ENCODE assay signal across 8 cellular contexts in the genomic region with DNA sequence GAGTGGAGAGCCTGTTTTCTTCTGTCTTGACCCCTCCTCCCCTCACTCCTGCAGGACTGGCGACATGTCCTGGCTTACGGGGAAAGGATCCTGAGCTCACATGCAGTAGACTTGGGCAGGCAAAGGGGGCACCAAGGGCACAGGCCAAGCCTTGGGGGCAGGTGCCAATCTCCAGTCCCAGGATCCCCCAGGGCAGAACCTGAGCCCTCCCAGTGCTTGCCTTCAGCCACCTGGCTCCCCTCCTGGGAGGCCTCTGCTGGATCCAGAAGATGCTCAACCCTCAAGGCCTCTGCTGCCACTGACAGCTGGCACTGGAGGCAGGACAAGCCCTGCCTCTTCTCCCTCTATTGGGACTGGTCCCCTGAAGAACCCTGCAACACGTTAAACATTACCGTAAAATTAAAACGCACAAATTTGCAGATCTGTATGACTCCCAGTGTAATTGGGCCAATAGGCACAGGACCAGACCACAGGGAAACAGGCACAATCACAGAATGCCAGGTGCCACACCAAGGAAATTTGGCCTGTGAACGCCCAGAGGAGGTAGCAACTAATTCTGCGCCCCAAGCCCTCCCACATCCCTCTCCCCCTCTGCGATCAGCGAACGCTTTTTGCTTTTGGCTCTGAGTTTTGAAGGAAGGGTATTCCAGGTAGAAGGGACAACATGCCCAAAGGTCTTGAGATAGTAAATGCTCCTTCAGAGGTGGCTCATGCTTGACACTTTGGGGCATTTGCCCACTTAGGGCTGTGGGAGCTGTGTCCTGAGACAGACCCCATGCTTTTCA. TPM values are rescaled to one million over a fixed set of nuclear protein-coding genes. Genes with fewer than 3 reads are reported as not detected.
A peak's percentile ranks its signal among the peaks of the same experiment; 100 is the strongest.
DNase-seq lines count a peak whose midpoint lies in the region; ATAC-seq and TF ChIP-seq lines count a peak whose summit lies in the region.

No MANE protein-coding gene starts in this region.

- TF ChIP-seq CTCF in right atrium auricular region (IDR thresholded peaks at IDR 0.05) (no peak), brain microvascular endothelial cell (IDR thresholded peaks at IDR 0.05; ENCODE audit: low read depth, low read length, missing control alignments) (no peak), vagina (IDR thresholded peaks at IDR 0.05) (no peak)

- 75 to 100% methylated on average over 4 of the region's 10 CpGs for WGBS in mesodermal cell (ENCODE audit: insufficient coverage in 2 of 2), 2 experiments

- H3K27me3 ChIP-seq in right atrium auricular region, result no peaks in the 10 kb centered on the region
- no peaks in the 10 kb centered on the region for H3K27me3 ChIP-seq in brain microvascular endothelial cell (replicated peaks)
- H3K27me3 ChIP-seq in vagina, result no peaks in the 10 kb centered on the region

- TF ChIP-seq POLR2A in vagina (IDR thresholded peaks at IDR 0.05), result no peak

- peak overlapping the region; percentile 82 to 83 for H3K4me3 ChIP-seq in right atrium auricular region
- peak overlapping the region; percentile 92 for H3K4me3 ChIP-seq in brain microvascular endothelial cell (ENCODE audit: low read depth, low read length)
- H3K4me3 ChIP-seq in mesodermal cell (ENCODE audit: extremely low read depth, insufficient read depth, low read length, poor library complexity, severe bottlenecking), result peak overlapping the region; percentile 83
- H3K4me3 ChIP-seq in vagina, result peak overlapping the region; percentile 93 to 99

- H3K4me1 ChIP-seq in right atrium auricular region (peaks cover 0 to 41% of the 10 kb centered on the region in 2 donors), mesodermal cell (ENCODE audit: control insufficient read depth, insufficient read depth, low read length, poor library complexity, severe bottlenecking) (peaks cover 11% of the 10 kb centered on the region), vagina (peaks cover 40% of the 10 kb centered on the region)

- no peak for DNase-seq in right atrium auricular region (ENCODE audit: low spot score)
- no peak for DNase-seq in left ventricle myocardium superior
- DNase-seq in brain microvascular endothelial cell, result no peak
- DNase-seq in vagina (ENCODE audit: extremely low spot score in 2 of 2), result no peak
- DNase-seq in dermis blood vessel endothelial cell, result no peak
- DNase-seq in iPS-NIHi11 (ENCODE audit: low spot score), result no peak

- H3K36me3 ChIP-seq in right atrium auricular region (no peaks in the 10 kb centered on the region), brain microvascular endothelial cell (replicated peaks) (peaks cover 20% of the 10 kb centered on the region), mesodermal cell (ENCODE audit: control insufficient read depth, insufficient read depth, low read length) (peaks cover 24% of the 10 kb centered on the region), vagina (peaks cover 0 to 10% of the 10 kb centered on the region in 2 donors)

- intact Hi-C loops in left ventricle myocardium superior (cut with micrococcal nuclease) (loop anchor here (10.0 kb wide), 1 partner anchor 66 kb away; the partner anchor contains the start of gene CRKL), vagina (cut with DNase I) (no loop called here)

- ATAC-seq in left ventricle myocardium superior (no peak), GM19351 (IDR thresholded peaks at IDR 0.05; ENCODE audit: unreplicated experiment) (no peak)

- in situ Hi-C loops in brain microvascular endothelial cell (cut with HindIII; ENCODE audit: low pct_ligation_motif_present, low sequenced_read_pairs), result no loop called here

- H3K27ac ChIP-seq in right atrium auricular region, result peak overlapping the region; percentile 93 to 95
- peak overlapping the region; percentile 94 for H3K27ac ChIP-seq in brain microvascular endothelial cell
- peak overlapping the region; percentile 71 for H3K27ac ChIP-seq in mesodermal cell (ENCODE audit: low read depth, low read length, severe bottlenecking)
- peak overlapping the region; percentile 90 for H3K27ac ChIP-seq in vagina

- H3K9me3 ChIP-seq in right atrium auricular region, result peaks cover 0 to 10% of the 10 kb centered on the region in 2 donors
- H3K9me3 ChIP-seq in mesodermal cell (ENCODE audit: control insufficient read depth, low read length), result peaks cover 12% of the 10 kb centered on the region
- peaks cover 5% of the 10 kb centered on the region for H3K9me3 ChIP-seq in vagina

RNA-seq across cellular contexts. Expression of gene LZTR1, which starts 1.0 kb away (rescaled TPM):
- total RNA-seq in right atrium auricular region (10 to 100 TPM; 20.7 to 24.7 TPM), left ventricle myocardium superior (24.4 TPM), vagina (61.9 TPM), dermis blood vessel endothelial cell (51.6 and 60.9 TPM in 2 replicates)
- polyA plus RNA-seq in mesodermal cell (2013, experiment 1 of 2), result 28.4 TPM
- polyA plus RNA-seq in mesodermal cell (2013, experiment 2 of 2), result 21.9 TPM

RNA-seq across cellular contexts. Expression of gene AIFM3, which starts 14.1 kb away (rescaled TPM):
- 1 to 10 TPM in 1 of 2 donors, under 1 TPM in 1; 0.75 to 1.0 TPM for total RNA-seq in right atrium auricular region
- total RNA-seq in left ventricle myocardium superior, result 0.52 TPM
- 0.59 TPM for polyA plus RNA-seq in mesodermal cell (2013, experiment 1 of 2)
- polyA plus RNA-seq in mesodermal cell (2013, experiment 2 of 2), result 1.1 TPM
- not detected for total RNA-seq in vagina
- total RNA-seq in dermis blood vessel endothelial cell, result 0.05 and 0.17 TPM in 2 replicates

RNA-seq across cellular contexts. Expression of gene THAP7, which starts 20.8 kb away (rescaled TPM):
- 10 to 100 TPM; 39.8 to 51.1 TPM for total RNA-seq in right atrium auricular region
- 18.0 TPM for total RNA-seq in left ventricle myocardium superior
- 15.6 TPM for polyA plus RNA-seq in mesodermal cell (2013, experiment 1 of 2)
- polyA plus RNA-seq in mesodermal cell (2013, experiment 2 of 2), result 12.6 TPM
- total RNA-seq in vagina, result 34.9 TPM
- total RNA-seq in dermis blood vessel endothelial cell, result 13.8 and 18.1 TPM in 2 replicates

RNA-seq across cellular contexts. Expression of gene P2RX6, which starts 33.8 kb away (rescaled TPM):
- total RNA-seq in right atrium auricular region (1 to 10 TPM; 1.0 to 5.4 TPM), left ventricle myocardium superior (1.8 TPM), vagina (1.7 TPM), dermis blood vessel endothelial cell (under 0.01 TPM in 1 of 2 replicates, not detected in the other)
- polyA plus RNA-seq in mesodermal cell (2013, experiment 1 of 2), result 2.5 TPM
- 2.1 TPM for polyA plus RNA-seq in mesodermal cell (2013, experiment 2 of 2)

RNA-seq across cellular contexts. Expression of gene SLC7A4, which starts 51.2 kb away (rescaled TPM):
- total RNA-seq in right atrium auricular region (1 to 10 TPM; 1.9 to 5.0 TPM), left ventricle myocardium superior (0.30 TPM), vagina (0.98 TPM), dermis blood vessel endothelial cell (not detected in 2 replicates)
- 0.85 TPM for polyA plus RNA-seq in mesodermal cell (2013, experiment 1 of 2)
- 1.6 TPM for polyA plus RNA-seq in mesodermal cell (2013, experiment 2 of 2)
